ENCODE assay signal across 9 cellular contexts in genomic region chr3:5022187-5022965, GRCh38. TPM values are rescaled to one million over a fixed set of nuclear protein-coding genes. Genes with fewer than 3 reads are reported as not detected.
DNase-seq lines count a peak whose midpoint lies in the region; ATAC-seq and TF ChIP-seq lines count a peak whose summit lies in the region.
"Had no signal": no experiment of that assay in that cellular context is flagged by ENCODE, and none has a peak within 500 bp of the region (broad histone marks: within the 10 kb centered on the region; RNA-seq: fewer than 3 reads in every experiment).

No MANE protein-coding gene starts in this region.

- no peaks in the 10 kb centered on the region for H3K9me3 Mint-ChIP-seq in activated CD8-positive, alpha-beta T cell treated with anti-CD3 and anti-CD28 coated beads for 36 hours

- H3K4me3 Mint-ChIP-seq in activated CD8-positive, alpha-beta T cell treated with anti-CD3 and anti-CD28 coated beads for 36 hours, result peak overlapping the region; percentile 29

- POLR2A ChIA-PET in activated CD8-positive, alpha-beta T cell treated with anti-CD3 and anti-CD28 coated beads for 36 hours (lab: Charles Lee), result interaction anchor here (0.6 to 17.9 kb wide), 9 partner anchors 11 to 208 kb away, joined by 3 to 276 read pairs (median 6); partner anchors contain the start of gene BHLHE40

- H3K4me1 ChIP-seq in gastrocnemius medialis, result peaks cover 20 to 22% of the 10 kb centered on the region in 2 donors

- CTCF ChIA-PET in activated CD8-positive, alpha-beta T cell treated with anti-CD3 and anti-CD28 coated beads for 36 hours (lab: Charles Lee), result interaction anchor here (0.7 to 8.1 kb wide), 13 partner anchors 11 to 311 kb away, joined by 3 to 110 read pairs (median 4); partner anchors contain the start of gene BHLHE40

- H3K27me3 ChIP-seq in gastrocnemius medialis, result no peaks in the 10 kb centered on the region

- intact Hi-C loops in activated CD8-positive, alpha-beta T cell treated with anti-CD3 and anti-CD28 coated beads for 36 hours (cut with micrococcal nuclease), result loop anchor here (5.0 kb wide), 2 partner anchors 40 to 175 kb away; no protein-coding TSS in a partner anchor
- intact Hi-C loops in gastrocnemius medialis (cut with DNase I; ENCODE audit: low total_unique reads), result loop anchor here (2.0 kb wide), 1 partner anchor 34 kb away; no protein-coding TSS in a partner anchor

- H3K36me3 ChIP-seq in gastrocnemius medialis, result no peaks in the 10 kb centered on the region

- no peak for TF ChIP-seq CTCF in activated CD8-positive, alpha-beta T cell treated with anti-CD3 and anti-CD28 coated beads for 36 hours (IDR thresholded peaks at IDR 0.05)
- TF ChIP-seq CTCF in gastrocnemius medialis (IDR thresholded peaks at IDR 0.05 in 4 of 5, conservative IDR thresholded peaks at IDR 0.05 in 1 of 5), result no peak

- TF ChIP-seq POLR2A in gastrocnemius medialis (IDR thresholded peaks at IDR 0.05), result no peak

- H3K9me3 ChIP-seq in gastrocnemius medialis, result no peaks in the 10 kb centered on the region

- ATAC-seq in HG02884 (IDR thresholded peaks at IDR 0.05; ENCODE audit: unreplicated experiment) (peak; percentile 83), gastrocnemius medialis (no peak)
- peak; percentile 71 for ATAC-seq in activated CD8-positive, alpha-beta T cell treated with anti-CD3 and anti-CD28 coated beads for 36 hours

- DNase-seq in DMS53 (lab: John Stamatoyannopoulos, UW), result peak; percentile 1
- no peak for DNase-seq in DMS53 treated with DMSO at 0.1 percent for 48 hours (lab: John Stamatoyannopoulos, UW; ENCODE audit: unreplicated experiment)
- DNase-seq in activated CD8-positive, alpha-beta T cell treated with anti-CD3 and anti-CD28 coated beads for 36 hours, result peak; percentile 59
- DNase-seq in gastrocnemius medialis, result no peak
- no peak for DNase-seq in NCI-H82 (lab: John Stamatoyannopoulos, UW)
- DNase-seq in mucosa of gallbladder (ENCODE audit: low spot score), result no peak
- DNase-seq in NCI-H2196 (lab: John Stamatoyannopoulos, UW; ENCODE audit: unreplicated experiment), result no peak

- in situ Hi-C loops in gastrocnemius medialis (cut with MboI; ENCODE audit: low sequenced_read_pairs in 4 of 4), result loop anchor here in 1 of 4 donors (10.0 kb wide), 2 partner anchors 48 to 308 kb away; partner anchors contain the start of gene BHLHE40

- no peak overlapping the region for H3K4me3 ChIP-seq in gastrocnemius medialis

- no peaks in the 10 kb centered on the region for H3K27me3 Mint-ChIP-seq in activated CD8-positive, alpha-beta T cell treated with anti-CD3 and anti-CD28 coated beads for 36 hours

- peaks cover 72% of the 10 kb centered on the region for H3K4me1 Mint-ChIP-seq in activated CD8-positive, alpha-beta T cell treated with anti-CD3 and anti-CD28 coated beads for 36 hours (ENCODE audit: low read depth)

- H3K27ac Mint-ChIP-seq in activated CD8-positive, alpha-beta T cell treated with anti-CD3 and anti-CD28 coated beads for 36 hours, result peak overlapping the region; percentile 91

- H3K36me3 Mint-ChIP-seq in activated CD8-positive, alpha-beta T cell treated with anti-CD3 and anti-CD28 coated beads for 36 hours (ENCODE audit: low read depth), result no peaks in the 10 kb centered on the region

- peak overlapping the region; percentile 59 to 83 (median 68) for H3K27ac ChIP-seq in gastrocnemius medialis
- H3K27ac ChIP-seq: 22Rv1 had no signal

RNA-seq across cellular contexts. Expression of gene BHLHE40, which starts 43.1 kb away (rescaled TPM):
- total RNA-seq in activated CD8-positive, alpha-beta T cell treated with anti-CD3 and anti-CD28 coated beads for 36 hours, result 100 to 1,000 TPM; 456 to 470 TPM
- total RNA-seq in gastrocnemius medialis, result 10 to 100 TPM; 19.2 to 96.7 (median 45.3) TPM
- 56.5 TPM for total RNA-seq in mucosa of gallbladder

Comparison
In these comparisons a context has a peak if more than half of its experiments do, and no peak if none do; other contexts are left out.
1. DNase-seq: peak in DMS53 (single experiment) and activated CD8-positive, alpha-beta T cell treated with anti-CD3 and anti-CD28 coated beads for 36 hours (single experiment); none in DMS53 treated with DMSO at 0.1 percent for 48 hours (single experiment), gastrocnemius medialis (0 of 2), NCI-H82 (single experiment), mucosa of gallbladder (single experiment) and NCI-H2196 (single experiment).
2. ATAC-seq: peak in HG02884 (single experiment) and activated CD8-positive, alpha-beta T cell treated with anti-CD3 and anti-CD28 coated beads for 36 hours (single experiment); none in gastrocnemius medialis (0 of 2).